ENCODE assay signal across 16 cellular contexts in genomic region chr3:57855281-57855680, GRCh38.
DNase-seq lines count a peak whose midpoint lies in the region; TF ChIP-seq lines count a peak whose summit lies in the region.
"Had no signal": no experiment of that assay in that cellular context is flagged by ENCODE, and none has a peak within 500 bp of the region (broad histone marks: within the 10 kb centered on the region; RNA-seq: fewer than 3 reads in every experiment).

No MANE protein-coding gene starts in this region.

- peaks cover 0 to 33% (median 0%) of the 10 kb centered on the region in 3 donors for H3K36me3 ChIP-seq in tibial nerve

- H3K4me3 ChIP-seq in tibial nerve = no peak overlapping the region
- H3K4me3 ChIP-seq: adrenal gland, MG63, upper lobe of left lung had no signal

- DNase-seq in HT1080 (ENCODE audit: low read depth) = peak; percentile 48
- DNase-seq in astrocyte of the hippocampus (ENCODE audit: low read depth, low spot score) = peak; percentile 50
- DNase-seq in fibroblast of peridontal ligament (ENCODE audit: extremely low read depth) = peak; percentile 28
- DNase-seq in NCI-H2107 (lab: John Stamatoyannopoulos, UW) = no peak
- DNase-seq in tibial nerve (ENCODE audit: low spot score in 2 of 2) = no peak
- no peak for DNase-seq in NCI-H1105 treated with DMSO at 0.1 percent for 48 hours (lab: John Stamatoyannopoulos, UW)
- DNase-seq in HuH-7.5 (ENCODE audit: low spot score) = no peak
- DNase-seq: activated effector memory CD4-positive, alpha-beta T cell treated with anti-CD3 and anti-CD28 coated beads, Interleukin-2, amount 50 U/mL, for 16 hours; adrenal gland; COR-L47; effector CD8-positive, alpha-beta T cell; kidney; MG63; NCI-H1436 treated with DMSO at 0.1 percent for 48 hours; upper lobe of left lung had no signal

- WGBS in tibial nerve, 2 donors = 91 to 96% methylated on average over 1 of the region's 1 CpG

- H3K27ac ChIP-seq in tibial nerve = no peak overlapping the region
- H3K27ac ChIP-seq: adrenal gland, neutrophil, upper lobe of left lung had no signal

- no peak for TF ChIP-seq EP300 in tibial nerve (IDR thresholded peaks at IDR 0.05)

- H3K27me3 ChIP-seq in tibial nerve = no peaks in the 10 kb centered on the region
- H3K27me3 ChIP-seq: adrenal gland, MG63, neutrophil, upper lobe of left lung had no signal

- no peak for TF ChIP-seq POLR2A in tibial nerve (IDR thresholded peaks at IDR 0.05)

- TF ChIP-seq CTCF in tibial nerve (IDR thresholded peaks at IDR 0.05) = no peak

- no peaks in the 10 kb centered on the region for H3K9me3 ChIP-seq in tibial nerve
- H3K9me3 ChIP-seq: adrenal gland, MG63, neutrophil, upper lobe of left lung had no signal

- H3K4me1 ChIP-seq in tibial nerve = peaks cover 0 to 3% (median 0%) of the 10 kb centered on the region in 4 donors
- H3K4me1 ChIP-seq: adrenal gland, upper lobe of left lung had no signal

Comparison
In these comparisons a context has a peak if more than half of its experiments do, and no peak if none do; other contexts are left out.
1. DNase-seq: peak in HT1080 (single experiment), astrocyte of the hippocampus (single experiment) and fibroblast of peridontal ligament (single experiment); none in NCI-H2107 (single experiment), tibial nerve (0 of 2), NCI-H1105 treated with DMSO at 0.1 percent for 48 hours (single experiment) and HuH-7.5 (single experiment).